In the genomic region with DNA sequence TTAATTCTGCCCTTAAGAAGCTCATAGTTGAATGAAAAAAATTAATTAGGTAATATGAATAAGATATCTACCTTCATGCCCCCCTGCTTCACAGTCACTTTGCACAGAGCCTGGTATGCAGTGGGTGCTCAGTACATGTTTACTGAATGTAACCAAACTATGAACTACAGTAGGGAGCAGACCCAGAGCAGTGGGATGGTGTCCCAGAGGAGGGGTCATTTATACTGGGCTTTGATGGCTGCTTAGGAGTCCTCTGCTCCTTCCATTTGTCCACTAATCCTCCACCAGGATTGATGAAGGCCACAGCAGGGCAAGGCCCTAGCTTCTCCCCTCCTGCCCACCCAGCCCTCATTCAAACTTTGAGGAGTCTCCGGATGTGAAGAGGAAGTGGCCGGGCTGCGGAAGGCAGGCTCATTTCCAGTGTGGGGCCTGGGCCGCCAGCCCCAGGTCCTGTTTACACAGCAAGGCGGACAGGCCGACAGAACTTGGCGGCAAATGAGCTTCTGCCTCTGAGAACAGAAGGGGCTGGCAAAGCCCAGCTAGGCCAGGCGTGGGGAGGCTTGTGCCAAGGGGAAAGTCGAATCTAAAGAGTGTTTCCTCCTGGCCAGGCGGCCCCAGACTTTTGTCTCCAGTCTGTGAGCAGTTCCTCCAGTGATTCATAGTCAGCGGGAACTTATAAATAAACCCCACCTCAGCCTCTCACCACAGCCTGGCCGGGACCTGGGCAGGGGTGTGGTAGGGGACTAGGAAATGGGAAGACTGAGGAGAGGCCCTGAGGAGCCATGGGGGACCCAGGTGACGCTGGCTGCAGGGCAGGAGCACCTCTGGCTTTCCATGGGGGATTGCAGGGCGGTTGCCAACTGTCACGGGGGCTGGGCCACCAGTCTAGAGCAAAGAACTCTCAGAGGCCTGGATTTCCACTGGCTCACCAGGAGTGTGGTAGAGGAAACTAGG, we compare ENCODE assay signal across 8 cellular contexts. TPM values are rescaled to one million over a fixed set of nuclear protein-coding genes. Genes with fewer than 3 reads are reported as not detected.
DNase-seq lines count a peak whose midpoint lies in the region; ATAC-seq and TF ChIP-seq lines count a peak whose summit lies in the region.

No MANE protein-coding gene starts in this region.

- peak overlapping the region; percentile 77 for H3K27ac Mint-ChIP-seq in Calu3 (ENCODE audit: unreplicated experiment)
- H3K27ac Mint-ChIP-seq in natural killer cell treated with Interleukin-12 subunit alpha and Interleukin-12 subunit beta and Interleukin-15 and Interleukin-18, amount 100 ng/mL, for 72 hours, result peak overlapping the region; percentile 59 to 92
- peak overlapping the region in 1 of 2 donors; percentile 51 for H3K27ac Mint-ChIP-seq in effector memory CD8-positive, alpha-beta T cell

- ATAC-seq in natural killer cell treated with Interleukin-12 subunit alpha and Interleukin-12 subunit beta and Interleukin-15 and Interleukin-18, amount 100 ng/mL, for 72 hours, result peak; percentile 69 to 70
- no peak for ATAC-seq in effector memory CD8-positive, alpha-beta T cell (replicated peaks)
- no peak for ATAC-seq in HG02759 (IDR thresholded peaks at IDR 0.05; ENCODE audit: unreplicated experiment)

- CTCF ChIA-PET in Calu3 (lab: Charles Lee), result interaction anchor here (1.2 to 1.3 kb wide), 3 partner anchors 8 to 266 kb away, joined by 3 to 5 read pairs (median 3); no protein-coding TSS in a partner anchor

- H3K27me3 Mint-ChIP-seq in Calu3 (ENCODE audit: unreplicated experiment), result peaks cover 20% of the 10 kb centered on the region
- H3K27me3 Mint-ChIP-seq in natural killer cell treated with Interleukin-12 subunit alpha and Interleukin-12 subunit beta and Interleukin-15 and Interleukin-18, amount 100 ng/mL, for 72 hours, result peaks cover 6 to 16% of the 10 kb centered on the region in 2 donors
- H3K27me3 Mint-ChIP-seq in effector memory CD8-positive, alpha-beta T cell, result peaks cover 15 to 56% of the 10 kb centered on the region in 2 donors

- DNase-seq in Calu3 (peak; percentile 71), fibroblast of gingiva (ENCODE audit: low read depth) (peak; percentile 39), NCI-H1048 (lab: John Stamatoyannopoulos, UW) (no peak)
- DNase-seq in natural killer cell treated with Interleukin-12 subunit alpha and Interleukin-12 subunit beta and Interleukin-15 and Interleukin-18, amount 100 ng/mL, for 72 hours (ENCODE audit: low spot score), result peak; percentile 59
- DNase-seq in effector memory CD8-positive, alpha-beta T cell, result no peak
- no peak for DNase-seq in activated CD4-positive, alpha-beta T cell treated with anti-CD3 and anti-CD28 coated beads, Interleukin-2, amount 50 U/mL, for 48 hours

- peaks cover 30% of the 10 kb centered on the region for H3K4me1 Mint-ChIP-seq in Calu3 (ENCODE audit: low read depth, unreplicated experiment)
- peaks cover 12 to 35% of the 10 kb centered on the region in 2 donors for H3K4me1 Mint-ChIP-seq in natural killer cell treated with Interleukin-12 subunit alpha and Interleukin-12 subunit beta and Interleukin-15 and Interleukin-18, amount 100 ng/mL, for 72 hours (ENCODE audit: low read depth in 2 of 2)
- H3K4me1 Mint-ChIP-seq in effector memory CD8-positive, alpha-beta T cell (ENCODE audit: low read depth in 2 of 2), result peaks cover 0 to 8% of the 10 kb centered on the region in 2 donors

- BruUV-seq in Calu3 (replicated peaks; lab: Mats Ljungman, UMichigan), result no TSS peak

- intact Hi-C loops in Calu3 (cut with micrococcal nuclease; ENCODE audit: unreplicated experiment), result loop anchor here (2.0 to 5.0 kb wide), 3 partner anchors 80 to 235 kb away; no protein-coding TSS in a partner anchor

- peak overlapping the region; percentile 9 for H3K4me3 Mint-ChIP-seq in Calu3 (ENCODE audit: low read depth, unreplicated experiment)
- peak overlapping the region; percentile 24 for H3K4me3 Mint-ChIP-seq in natural killer cell treated with Interleukin-12 subunit alpha and Interleukin-12 subunit beta and Interleukin-15 and Interleukin-18, amount 100 ng/mL, for 72 hours
- H3K4me3 Mint-ChIP-seq in effector memory CD8-positive, alpha-beta T cell, result no peak overlapping the region

- H3K9me3 Mint-ChIP-seq in Calu3 (ENCODE audit: low read depth, unreplicated experiment), result no peaks in the 10 kb centered on the region
- no peaks in the 10 kb centered on the region for H3K9me3 Mint-ChIP-seq in natural killer cell treated with Interleukin-12 subunit alpha and Interleukin-12 subunit beta and Interleukin-15 and Interleukin-18, amount 100 ng/mL, for 72 hours
- H3K9me3 Mint-ChIP-seq in effector memory CD8-positive, alpha-beta T cell, result no peaks in the 10 kb centered on the region

- H3K36me3 Mint-ChIP-seq in Calu3 (ENCODE audit: insufficient read depth, unreplicated experiment), result no peaks in the 10 kb centered on the region
- no peaks in the 10 kb centered on the region for H3K36me3 Mint-ChIP-seq in natural killer cell treated with Interleukin-12 subunit alpha and Interleukin-12 subunit beta and Interleukin-15 and Interleukin-18, amount 100 ng/mL, for 72 hours
- no peaks in the 10 kb centered on the region for H3K36me3 Mint-ChIP-seq in effector memory CD8-positive, alpha-beta T cell (ENCODE audit: insufficient read depth)

- no peak for TF ChIP-seq CTCF in Calu3 (IDR thresholded peaks at IDR 0.05; ENCODE audit: unreplicated experiment)

TF ChIP-seq in PFSK-1, 5 proteins besides CTCF, POLR2A, EP300 and RAD21:
- TF ChIP-seq SIN3A (IDR thresholded peaks at IDR 0.05; ENCODE audit: borderline replicate concordance, insufficient read depth, low read length) (0 out of 2 replicates have a peak, but pooled peaks have one; percentile 62), FOXP2 (optimal IDR thresholded peaks at IDR 0.05; ENCODE audit: borderline replicate concordance, extremely low read depth, extremely low read length, insufficient read depth) (peak; percentile 98), POLR2AphosphoS5 (IDR thresholded peaks at IDR 0.05; ENCODE audit: low read depth, low read length) (no peak; the same call in 1 of the 2 replicates), TAF1 (IDR thresholded peaks at IDR 0.05; ENCODE audit: borderline replicate concordance, insufficient read depth, low read length) (no peak)
- TF ChIP-seq, protein P1, sequence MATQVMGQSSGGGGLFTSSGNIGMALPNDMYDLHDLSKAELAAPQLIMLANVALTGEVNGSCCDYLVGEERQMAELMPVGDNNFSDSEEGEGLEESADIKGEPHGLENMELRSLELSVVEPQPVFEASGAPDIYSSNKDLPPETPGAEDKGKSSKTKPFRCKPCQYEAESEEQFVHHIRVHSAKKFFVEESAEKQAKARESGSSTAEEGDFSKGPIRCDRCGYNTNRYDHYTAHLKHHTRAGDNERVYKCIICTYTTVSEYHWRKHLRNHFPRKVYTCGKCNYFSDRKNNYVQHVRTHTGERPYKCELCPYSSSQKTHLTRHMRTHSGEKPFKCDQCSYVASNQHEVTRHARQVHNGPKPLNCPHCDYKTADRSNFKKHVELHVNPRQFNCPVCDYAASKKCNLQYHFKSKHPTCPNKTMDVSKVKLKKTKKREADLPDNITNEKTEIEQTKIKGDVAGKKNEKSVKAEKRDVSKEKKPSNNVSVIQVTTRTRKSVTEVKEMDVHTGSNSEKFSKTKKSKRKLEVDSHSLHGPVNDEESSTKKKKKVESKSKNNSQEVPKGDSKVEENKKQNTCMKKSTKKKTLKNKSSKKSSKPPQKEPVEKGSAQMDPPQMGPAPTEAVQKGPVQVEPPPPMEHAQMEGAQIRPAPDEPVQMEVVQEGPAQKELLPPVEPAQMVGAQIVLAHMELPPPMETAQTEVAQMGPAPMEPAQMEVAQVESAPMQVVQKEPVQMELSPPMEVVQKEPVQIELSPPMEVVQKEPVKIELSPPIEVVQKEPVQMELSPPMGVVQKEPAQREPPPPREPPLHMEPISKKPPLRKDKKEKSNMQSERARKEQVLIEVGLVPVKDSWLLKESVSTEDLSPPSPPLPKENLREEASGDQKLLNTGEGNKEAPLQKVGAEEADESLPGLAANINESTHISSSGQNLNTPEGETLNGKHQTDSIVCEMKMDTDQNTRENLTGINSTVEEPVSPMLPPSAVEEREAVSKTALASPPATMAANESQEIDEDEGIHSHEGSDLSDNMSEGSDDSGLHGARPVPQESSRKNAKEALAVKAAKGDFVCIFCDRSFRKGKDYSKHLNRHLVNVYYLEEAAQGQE (IDR thresholded peaks at IDR 0.05; ENCODE audit: insufficient read depth in 1 of 2, low read depth in 2 of 2, low read length in 2 of 2), result peak in 1 of 2 experiments; percentile 65; a peak in 1 of 4 replicates
TF ChIP-seq in PFSK-1: peak in this region for 3.

RNA-seq across cellular contexts. Expression of a gene that starts 51.6 kb away (rescaled TPM):
- 0.35 TPM in 1 of 2 replicates, not detected in the other for total RNA-seq in Calu3 (2022)
- polyA plus RNA-seq in PFSK-1 (2012; ENCODE audit: insufficient read length, low read depth), result not detected
- not detected for total RNA-seq in natural killer cell treated with Interleukin-12 subunit alpha and Interleukin-12 subunit beta and Interleukin-15 and Interleukin-18, amount 100 ng/mL, for 72 hours

Comparison
In these comparisons a context has a peak if more than half of its experiments do, and no peak if none do; other contexts are left out.
1. DNase-seq: peak in Calu3 (single experiment), fibroblast of gingiva (single experiment) and natural killer cell treated with Interleukin-12 subunit alpha and Interleukin-12 subunit beta and Interleukin-15 and Interleukin-18, amount 100 ng/mL, for 72 hours (single experiment); none in effector memory CD8-positive, alpha-beta T cell (0 of 3), activated CD4-positive, alpha-beta T cell treated with anti-CD3 and anti-CD28 coated beads, Interleukin-2, amount 50 U/mL, for 48 hours (0 of 2) and NCI-H1048 (single experiment).
2. H3K4me3 Mint-ChIP-seq: peak in Calu3 (single experiment) and natural killer cell treated with Interleukin-12 subunit alpha and Interleukin-12 subunit beta and Interleukin-15 and Interleukin-18, amount 100 ng/mL, for 72 hours (single experiment); none in effector memory CD8-positive, alpha-beta T cell (0 of 2).
3. ATAC-seq: peak in natural killer cell treated with Interleukin-12 subunit alpha and Interleukin-12 subunit beta and Interleukin-15 and Interleukin-18, amount 100 ng/mL, for 72 hours (2 of 2); none in effector memory CD8-positive, alpha-beta T cell (single experiment) and HG02759 (single experiment).